Comparison of ENCODE assay signal across 2 cellular contexts in the genomic region with DNA sequence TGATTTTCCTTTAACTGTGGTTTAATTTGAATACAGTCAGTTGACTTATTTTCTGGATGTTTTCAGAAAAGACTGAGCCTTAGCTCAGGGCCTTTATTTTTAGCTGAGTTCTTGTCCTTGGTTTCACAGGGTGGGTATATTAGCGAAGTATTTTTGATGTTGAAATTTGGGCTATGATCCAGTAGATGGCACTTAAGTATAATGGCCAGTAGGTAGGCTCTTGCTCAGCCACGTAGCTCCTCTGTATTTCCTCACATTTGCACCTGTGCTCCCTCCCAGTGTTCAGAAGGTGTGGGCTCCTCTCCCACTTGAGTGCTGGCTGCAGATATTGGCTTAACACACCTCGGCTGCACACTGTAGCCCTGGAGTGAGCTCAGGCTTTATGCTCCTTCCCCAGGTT.
TF ChIP-seq lines count a peak whose summit lies in the region.

No MANE protein-coding gene starts in this region.

TF ChIP-seq in HCT116, 20 proteins besides CTCF, POLR2A, EP300 and RAD21:
- TF ChIP-seq SIN3A (IDR thresholded peaks at IDR 0.05; ENCODE audit: low read depth) (no peak), SP1 (IDR thresholded peaks at IDR 0.05; ENCODE audit: low read depth) (no peak), ZNF274 (IDR thresholded peaks at IDR 0.05; ENCODE audit: low read depth, low read length) (no peak), EGR1 (IDR thresholded peaks at IDR 0.05; ENCODE audit: low read depth) (no peak), SRF (IDR thresholded peaks at IDR 0.05; ENCODE audit: low read depth) (no peak), FOSL1 (IDR thresholded peaks at IDR 0.05; ENCODE audit: low read depth) (no peak), TCF7L2 (IDR thresholded peaks at IDR 0.05; ENCODE audit: borderline replicate concordance, extremely low read depth, insufficient read depth, insufficient read length) (no peak), POLR2AphosphoS5 (IDR thresholded peaks at IDR 0.05; ENCODE audit: low read depth, low read length) (no peak), CEBPB (IDR thresholded peaks at IDR 0.05; ENCODE audit: low read depth) (no peak), EZH2 (IDR thresholded peaks at IDR 0.05) (no peak), JUND (IDR thresholded peaks at IDR 0.05) (no peak), ZFX (IDR thresholded peaks at IDR 0.05) (no peak), CBX3 (IDR thresholded peaks at IDR 0.05; ENCODE audit: low read depth) (no peak), YY1 (IDR thresholded peaks at IDR 0.05; ENCODE audit: extremely low read depth, insufficient replicate concordance, low read depth, low read length) (no peak), ELF1 (IDR thresholded peaks at IDR 0.05; ENCODE audit: borderline replicate concordance, low read depth) (no peak)
- TF ChIP-seq, protein P1, sequence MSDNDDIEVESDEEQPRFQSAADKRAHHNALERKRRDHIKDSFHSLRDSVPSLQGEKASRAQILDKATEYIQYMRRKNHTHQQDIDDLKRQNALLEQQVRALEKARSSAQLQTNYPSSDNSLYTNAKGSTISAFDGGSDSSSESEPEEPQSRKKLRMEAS (IDR thresholded peaks at IDR 0.05), result no peak
- TF ChIP-seq, protein P2, sequence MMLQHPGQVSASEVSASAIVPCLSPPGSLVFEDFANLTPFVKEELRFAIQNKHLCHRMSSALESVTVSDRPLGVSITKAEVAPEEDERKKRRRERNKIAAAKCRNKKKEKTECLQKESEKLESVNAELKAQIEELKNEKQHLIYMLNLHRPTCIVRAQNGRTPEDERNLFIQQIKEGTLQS (IDR thresholded peaks at IDR 0.05), result no peak
- TF ChIP-seq, protein P3, sequence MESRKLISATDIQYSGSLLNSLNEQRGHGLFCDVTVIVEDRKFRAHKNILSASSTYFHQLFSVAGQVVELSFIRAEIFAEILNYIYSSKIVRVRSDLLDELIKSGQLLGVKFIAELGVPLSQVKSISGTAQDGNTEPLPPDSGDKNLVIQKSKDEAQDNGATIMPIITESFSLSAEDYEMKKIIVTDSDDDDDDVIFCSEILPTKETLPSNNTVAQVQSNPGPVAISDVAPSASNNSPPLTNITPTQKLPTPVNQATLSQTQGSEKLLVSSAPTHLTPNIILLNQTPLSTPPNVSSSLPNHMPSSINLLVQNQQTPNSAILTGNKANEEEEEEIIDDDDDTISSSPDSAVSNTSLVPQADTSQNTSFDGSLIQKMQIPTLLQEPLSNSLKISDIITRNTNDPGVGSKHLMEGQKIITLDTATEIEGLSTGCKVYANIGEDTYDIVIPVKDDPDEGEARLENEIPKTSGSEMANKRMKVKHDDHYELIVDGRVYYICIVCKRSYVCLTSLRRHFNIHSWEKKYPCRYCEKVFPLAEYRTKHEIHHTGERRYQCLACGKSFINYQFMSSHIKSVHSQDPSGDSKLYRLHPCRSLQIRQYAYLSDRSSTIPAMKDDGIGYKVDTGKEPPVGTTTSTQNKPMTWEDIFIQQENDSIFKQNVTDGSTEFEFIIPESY (IDR thresholded peaks at IDR 0.05; ENCODE audit: extremely low read depth, insufficient replicate concordance, low read length), result no peak
- TF ChIP-seq, protein P4, sequence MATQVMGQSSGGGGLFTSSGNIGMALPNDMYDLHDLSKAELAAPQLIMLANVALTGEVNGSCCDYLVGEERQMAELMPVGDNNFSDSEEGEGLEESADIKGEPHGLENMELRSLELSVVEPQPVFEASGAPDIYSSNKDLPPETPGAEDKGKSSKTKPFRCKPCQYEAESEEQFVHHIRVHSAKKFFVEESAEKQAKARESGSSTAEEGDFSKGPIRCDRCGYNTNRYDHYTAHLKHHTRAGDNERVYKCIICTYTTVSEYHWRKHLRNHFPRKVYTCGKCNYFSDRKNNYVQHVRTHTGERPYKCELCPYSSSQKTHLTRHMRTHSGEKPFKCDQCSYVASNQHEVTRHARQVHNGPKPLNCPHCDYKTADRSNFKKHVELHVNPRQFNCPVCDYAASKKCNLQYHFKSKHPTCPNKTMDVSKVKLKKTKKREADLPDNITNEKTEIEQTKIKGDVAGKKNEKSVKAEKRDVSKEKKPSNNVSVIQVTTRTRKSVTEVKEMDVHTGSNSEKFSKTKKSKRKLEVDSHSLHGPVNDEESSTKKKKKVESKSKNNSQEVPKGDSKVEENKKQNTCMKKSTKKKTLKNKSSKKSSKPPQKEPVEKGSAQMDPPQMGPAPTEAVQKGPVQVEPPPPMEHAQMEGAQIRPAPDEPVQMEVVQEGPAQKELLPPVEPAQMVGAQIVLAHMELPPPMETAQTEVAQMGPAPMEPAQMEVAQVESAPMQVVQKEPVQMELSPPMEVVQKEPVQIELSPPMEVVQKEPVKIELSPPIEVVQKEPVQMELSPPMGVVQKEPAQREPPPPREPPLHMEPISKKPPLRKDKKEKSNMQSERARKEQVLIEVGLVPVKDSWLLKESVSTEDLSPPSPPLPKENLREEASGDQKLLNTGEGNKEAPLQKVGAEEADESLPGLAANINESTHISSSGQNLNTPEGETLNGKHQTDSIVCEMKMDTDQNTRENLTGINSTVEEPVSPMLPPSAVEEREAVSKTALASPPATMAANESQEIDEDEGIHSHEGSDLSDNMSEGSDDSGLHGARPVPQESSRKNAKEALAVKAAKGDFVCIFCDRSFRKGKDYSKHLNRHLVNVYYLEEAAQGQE (IDR thresholded peaks at IDR 0.05; ENCODE audit: low read depth), result no peak
TF ChIP-seq in HCT116: peak in this region for 0.

TF ChIP-seq in H1, 55 proteins besides CTCF, POLR2A, EP300 and RAD21:
- TF ChIP-seq GABPA (IDR thresholded peaks at IDR 0.05; ENCODE audit: borderline replicate concordance, insufficient read depth, low read length) (no peak), SIX5 (IDR thresholded peaks at IDR 0.05; ENCODE audit: low read depth, low read length) (no peak), NRF1 (IDR thresholded peaks at IDR 0.05; ENCODE audit: low read depth, low read length) (no peak), KDM4A (IDR thresholded peaks at IDR 0.05; ENCODE audit: low read depth, low read length, severe bottlenecking) (no peak), ZNF274 (IDR thresholded peaks at IDR 0.05; ENCODE audit: borderline replicate concordance, extremely low read depth, low read length) (no peak), JUN (IDR thresholded peaks at IDR 0.05; ENCODE audit: low read depth, low read length) (no peak), SUZ12 (IDR thresholded peaks at IDR 0.05; ENCODE audit: low read length) (no peak), POLR2AphosphoS5 (IDR thresholded peaks at IDR 0.05; ENCODE audit: low read depth, low read length) (no peak), SP1 (IDR thresholded peaks at IDR 0.05; ENCODE audit: low read depth, low read length) (no peak), BRCA1 (IDR thresholded peaks at IDR 0.05; ENCODE audit: low read depth, low read length) (no peak), ASH2L (IDR thresholded peaks at IDR 0.05; ENCODE audit: low read length) (no peak), EZH2 (IDR thresholded peaks at IDR 0.05; ENCODE audit: low read depth, low read length, severe bottlenecking) (no peak)
